In the genomic region with DNA sequence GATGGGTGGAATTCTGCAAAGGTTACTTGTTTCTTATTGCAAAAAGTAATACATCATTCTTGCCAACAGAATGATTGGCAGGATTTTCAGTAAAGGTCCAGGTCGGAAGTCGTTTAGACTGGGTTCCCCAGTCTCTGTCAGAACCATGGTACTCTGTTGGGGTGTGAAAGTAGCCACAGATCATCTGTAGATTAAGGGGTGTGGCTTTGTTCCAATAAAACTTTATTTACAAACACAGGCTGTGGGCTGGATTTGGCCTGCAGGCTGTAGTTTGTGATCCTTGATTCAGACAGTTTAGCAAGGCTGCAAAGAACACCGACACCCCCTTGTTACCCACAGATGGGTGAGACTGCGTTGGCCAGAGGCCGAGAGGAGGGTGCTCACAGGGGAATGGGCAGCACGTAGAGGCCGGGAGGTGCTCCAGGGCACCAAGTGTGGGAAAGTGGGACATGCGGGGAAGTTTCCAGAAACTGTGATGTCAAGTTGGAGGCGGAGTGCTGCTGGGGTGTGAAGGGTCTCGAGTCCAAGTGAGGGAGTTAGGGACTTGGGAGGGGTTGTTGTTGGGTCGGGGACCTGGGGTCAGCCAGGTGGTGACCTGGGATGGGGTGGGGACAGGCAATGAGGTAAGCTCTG, we compare ENCODE assay signal across 1 cellular context.
A peak's percentile ranks its signal among the peaks of the same experiment; 100 is the strongest.
TF ChIP-seq lines count a peak whose summit lies in the region.

No MANE protein-coding gene starts in this region.

TF ChIP-seq in K562, 482 proteins besides CTCF, POLR2A, EP300 and RAD21:
- TF ChIP-seq, protein P1, sequence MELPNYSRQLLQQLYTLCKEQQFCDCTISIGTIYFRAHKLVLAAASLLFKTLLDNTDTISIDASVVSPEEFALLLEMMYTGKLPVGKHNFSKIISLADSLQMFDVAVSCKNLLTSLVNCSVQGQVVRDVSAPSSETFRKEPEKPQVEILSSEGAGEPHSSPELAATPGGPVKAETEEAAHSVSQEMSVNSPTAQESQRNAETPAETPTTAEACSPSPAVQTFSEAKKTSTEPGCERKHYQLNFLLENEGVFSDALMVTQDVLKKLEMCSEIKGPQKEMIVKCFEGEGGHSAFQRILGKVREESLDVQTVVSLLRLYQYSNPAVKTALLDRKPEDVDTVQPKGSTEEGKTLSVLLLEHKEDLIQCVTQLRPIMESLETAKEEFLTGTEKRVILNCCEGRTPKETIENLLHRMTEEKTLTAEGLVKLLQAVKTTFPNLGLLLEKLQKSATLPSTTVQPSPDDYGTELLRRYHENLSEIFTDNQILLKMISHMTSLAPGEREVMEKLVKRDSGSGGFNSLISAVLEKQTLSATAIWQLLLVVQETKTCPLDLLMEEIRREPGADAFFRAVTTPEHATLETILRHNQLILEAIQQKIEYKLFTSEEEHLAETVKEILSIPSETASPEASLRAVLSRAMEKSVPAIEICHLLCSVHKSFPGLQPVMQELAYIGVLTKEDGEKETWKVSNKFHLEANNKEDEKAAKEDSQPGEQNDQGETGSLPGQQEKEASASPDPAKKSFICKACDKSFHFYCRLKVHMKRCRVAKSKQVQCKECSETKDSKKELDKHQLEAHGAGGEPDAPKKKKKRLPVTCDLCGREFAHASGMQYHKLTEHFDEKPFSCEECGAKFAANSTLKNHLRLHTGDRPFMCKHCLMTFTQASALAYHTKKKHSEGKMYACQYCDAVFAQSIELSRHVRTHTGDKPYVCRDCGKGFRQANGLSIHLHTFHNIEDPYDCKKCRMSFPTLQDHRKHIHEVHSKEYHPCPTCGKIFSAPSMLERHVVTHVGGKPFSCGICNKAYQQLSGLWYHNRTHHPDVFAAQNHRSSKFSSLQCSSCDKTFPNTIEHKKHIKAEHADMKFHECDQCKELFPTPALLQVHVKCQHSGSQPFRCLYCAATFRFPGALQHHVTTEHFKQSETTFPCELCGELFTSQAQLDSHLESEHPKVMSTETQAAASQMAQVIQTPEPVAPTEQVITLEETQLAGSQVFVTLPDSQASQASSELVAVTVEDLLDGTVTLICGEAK (IDR thresholded peaks at IDR 0.05): peak; percentile 88
- TF ChIP-seq, protein P1 (CRISPR knock-in tag; IDR thresholded peaks at IDR 0.05): peak; percentile 76
